ENCODE assay signal across 16 cellular contexts in genomic region chr5:56414056-56414455, GRCh38.
DNase-seq lines count a peak whose midpoint lies in the region; TF ChIP-seq lines count a peak whose summit lies in the region.
"Had no signal": no experiment of that assay in that cellular context is flagged by ENCODE, and none has a peak within 500 bp of the region (broad histone marks: within the 10 kb centered on the region; RNA-seq: fewer than 3 reads in every experiment).

No MANE protein-coding gene starts in this region.

- DNase-seq in NOMO-1 treated with DMSO at 0.1 percent for 48 hours (lab: John Stamatoyannopoulos, UW; ENCODE audit: unreplicated experiment) (peak; percentile 86), dedifferentiated amniotic fluid mesenchymal stem cell (ENCODE audit: extremely low spot score) (peak; percentile 62), pons (ENCODE audit: low spot score) (peak; percentile 68), NCI-H1436 treated with DMSO at 0.1 percent for 48 hours (lab: John Stamatoyannopoulos, UW) (no peak), NCI-H510A (lab: John Stamatoyannopoulos, UW) (no peak), BE2C (no peak)
- DNase-seq in activated CD4-positive, alpha-beta T cell treated with anti-CD3 and anti-CD28 coated beads for 48 hours = no peak
- DNase-seq: activated effector memory CD4-positive, alpha-beta T cell treated with anti-CD3 and anti-CD28 coated beads, Interleukin-2, amount 50 U/mL, for 16 hours; CD4-positive, alpha-beta T cell; NCI-H1048; NCI-H524 treated with DMSO at 0.1 percent for 48 hours; psoas muscle; SK-N-SH; stimulated activated CD4-positive, alpha-beta T cell treated with anti-CD3 and anti-CD28 coated beads, Interleukin-4, amount 100 ng/mL, for 4 hours; stimulated activated naive CD8-positive, alpha-beta T cell treated with anti-CD3 and anti-CD28 coated beads, Interleukin-15, Interleukin-2, amounts not matched to agents 100 U/mL and 50 U/mL, for 24 hours had no signal

- no peaks in the 10 kb centered on the region; the same call in 1 of the 2 replicates for H3K9me3 ChIP-seq in DOHH2 (ENCODE audit: control insufficient read depth, insufficient read depth, low read length)
- no peaks in the 10 kb centered on the region for H3K9me3 ChIP-seq in BE2C
- H3K9me3 ChIP-seq: psoas muscle, SK-N-SH had no signal

- no peaks in the 10 kb centered on the region for H3K9me2 ChIP-seq in DOHH2 (replicated peaks; ENCODE audit: control insufficient read depth, low read length)
- H3K9me2 ChIP-seq: SK-N-SH had no signal

- H3K27me3 ChIP-seq in DOHH2 (ENCODE audit: control insufficient read depth, low read length) (no peaks in the 10 kb centered on the region), BE2C (no peaks in the 10 kb centered on the region)

- no peaks in the 10 kb centered on the region for H4K20me1 ChIP-seq in DOHH2 (ENCODE audit: control insufficient read depth, insufficient read depth, low read depth, low read length)

- H3K4me3 ChIP-seq in DOHH2 (ENCODE audit: low read length) = peak overlapping the region; percentile 72
- H3K4me3 ChIP-seq in BE2C (ENCODE audit: low read depth, low read length) = no peak overlapping the region
- H3K4me3 ChIP-seq: psoas muscle had no signal

- H3F3A ChIP-seq in DOHH2 (ENCODE audit: control insufficient read depth, insufficient read depth) = peaks cover 17% of the 10 kb centered on the region

- peak overlapping the region; percentile 88 for H3K27ac ChIP-seq in DOHH2 (ENCODE audit: low read depth, low read length)
- H3K27ac ChIP-seq: psoas muscle had no signal

- no peaks in the 10 kb centered on the region for H3K79me2 ChIP-seq in DOHH2 (ENCODE audit: control insufficient read depth, low read length)

- no peaks in the 10 kb centered on the region for H3K36me3 ChIP-seq in DOHH2 (ENCODE audit: control insufficient read depth, low read length)
- no peaks in the 10 kb centered on the region for H3K36me3 ChIP-seq in BE2C

- TF ChIP-seq CTCF in DOHH2 (IDR thresholded peaks at IDR 0.05; ENCODE audit: low read depth, low read length, poor library complexity, severe bottlenecking) (no peak), BE2C (IDR thresholded peaks at IDR 0.05; ENCODE audit: low read depth, low read length) (no peak)

- peak overlapping the region; percentile 78 for H3K4me2 ChIP-seq in DOHH2 (ENCODE audit: low read length)
- H3K4me2 ChIP-seq: SK-N-SH had no signal

- H3K4me1 ChIP-seq in DOHH2 (ENCODE audit: control insufficient read depth, low read length) (peaks cover 57% of the 10 kb centered on the region), BE2C (peaks cover 9% of the 10 kb centered on the region)
- H3K4me1 ChIP-seq: psoas muscle had no signal

Comparison
In these comparisons a context has a peak if more than half of its experiments do, and no peak if none do; other contexts are left out.
1. DNase-seq: peak in NOMO-1 treated with DMSO at 0.1 percent for 48 hours (single experiment), dedifferentiated amniotic fluid mesenchymal stem cell (single experiment) and pons (single experiment); none in activated CD4-positive, alpha-beta T cell treated with anti-CD3 and anti-CD28 coated beads for 48 hours (single experiment), NCI-H1436 treated with DMSO at 0.1 percent for 48 hours (single experiment), NCI-H510A (single experiment) and BE2C (single experiment).